Comparison of ENCODE assay signal across 23 cellular contexts in the genomic region with DNA sequence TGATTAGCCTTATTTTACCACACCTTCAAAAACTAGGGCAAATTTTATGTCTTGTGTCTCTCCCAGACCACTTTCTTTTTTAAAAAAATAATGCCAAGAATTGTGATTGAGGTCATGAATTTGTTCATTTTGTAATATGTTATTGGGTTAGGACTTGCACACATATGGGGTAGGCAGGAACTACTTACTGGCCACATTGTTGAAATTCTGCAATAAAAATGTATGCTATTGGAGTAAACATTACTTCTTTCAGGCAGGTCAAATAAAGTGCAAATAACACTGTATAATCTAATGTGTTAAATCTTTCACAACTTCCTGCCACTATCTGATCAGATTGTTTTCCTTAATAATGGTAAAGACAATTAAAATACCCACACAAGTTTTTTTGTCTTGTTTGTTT.
"Had no signal": no experiment of that assay in that cellular context is flagged by ENCODE, and none has a peak within 500 bp of the region (broad histone marks: within the 10 kb centered on the region; RNA-seq: fewer than 3 reads in every experiment).

No MANE protein-coding gene starts in this region.

- H3K4me1 Mint-ChIP-seq: activated B cell treated with CpG ODN at 0.5 μM for 24 hours; activated CD4-positive, alpha-beta T cell treated with anti-CD3 and anti-CD28 coated beads, Interleukin-2, amount 10 ng/mL, durations not matched to agents 24 days and 14 days; activated CD8-positive, alpha-beta memory T cell treated with anti-CD3 and anti-CD28 coated beads, Interleukin-2, amount 10 ng/mL, durations not matched to agents 7 days and 5 days; activated naive CD4-positive, alpha-beta T cell treated with anti-CD3 and anti-CD28 coated beads, Interleukin-2, amount 50 U/mL, for 24 hours; T-helper 17 cell had no signal

- H3K36me3 Mint-ChIP-seq: activated CD8-positive, alpha-beta memory T cell treated with anti-CD3 and anti-CD28 coated beads, Interleukin-2, amount 10 ng/mL, durations not matched to agents 7 days and 5 days; activated naive CD4-positive, alpha-beta T cell treated with anti-CD3 and anti-CD28 coated beads, Interleukin-2, amount 50 U/mL, for 24 hours had no signal

- ATAC-seq: activated CD8-positive, alpha-beta memory T cell treated with anti-CD3 and anti-CD28 coated beads, Interleukin-2, amount 10 ng/mL, durations not matched to agents 7 days and 5 days; T-helper 17 cell had no signal

- H3K27ac Mint-ChIP-seq: activated B cell treated with CpG ODN at 0.5 μM for 24 hours; activated CD4-positive, alpha-beta T cell treated with anti-CD3 and anti-CD28 coated beads, Interleukin-2, amount 10 ng/mL, durations not matched to agents 24 days and 14 days; activated CD8-positive, alpha-beta memory T cell treated with anti-CD3 and anti-CD28 coated beads, Interleukin-2, amount 10 ng/mL, durations not matched to agents 7 days and 5 days; activated naive CD4-positive, alpha-beta T cell treated with anti-CD3 and anti-CD28 coated beads, Interleukin-2, amount 50 U/mL, for 24 hours; activated T-cell treated with anti-CD3 and anti-CD28 coated beads, Interleukin-2, amount 50 U/mL, for 24 hours; activated T-helper 1 cell treated with anti-CD3 and anti-CD28 coated beads, Interleukin-12 subunit alpha, Interleukin-12 subunit beta, Interleukin-2, Interleukin-4 antibody, amounts not matched to agents 30 ng/mL and 10 ng/mL and 1 ng/mL, durations not matched to agents 14 hours and 24 hours and 36 hours; T-helper 17 cell had no signal

- DNase-seq: activated B cell treated with CpG ODN at 0.5 μM for 24 hours; activated CD4-positive, alpha-beta T cell treated with anti-CD3 and anti-CD28 coated beads for 1 hour; activated CD4-positive, alpha-beta T cell treated with anti-CD3 and anti-CD28 coated beads, Interleukin-2, amount 10 ng/mL, durations not matched to agents 24 days and 14 days; activated CD4-positive, alpha-beta T cell treated with anti-CD3 and anti-CD28 coated beads, Interleukin-2, amount 50 U/mL, for 48 hours; activated CD8-positive, alpha-beta memory T cell treated with anti-CD3 and anti-CD28 coated beads, Interleukin-2, amount 10 ng/mL, durations not matched to agents 7 days and 5 days; activated effector memory CD4-positive, alpha-beta T cell treated with Interleukin-2 at 50 U/mL for 16 hours; activated naive CD4-positive, alpha-beta T cell; activated T-cell treated with anti-CD3 and anti-CD28 coated beads, Interleukin-2, amount 50 U/mL, for 24 hours; amygdala; brain microvascular endothelial cell; Kasumi-1; KBM-7; NCI-H1105 treated with DMSO at 0.1 percent for 48 hours; NCI-H1436 treated with DMSO at 0.1 percent for 48 hours; NCI-H187; NCI-H2081 treated with DMSO at 0.1 percent for 48 hours; NCI-H446; NCI-H524; SIG-M5; T-helper 17 cell; T-helper 9 cell had no signal

- H3K27me3 Mint-ChIP-seq: activated B cell treated with CpG ODN at 0.5 μM for 24 hours; activated CD4-positive, alpha-beta T cell treated with anti-CD3 and anti-CD28 coated beads, Interleukin-2, amount 10 ng/mL, durations not matched to agents 24 days and 14 days; activated CD8-positive, alpha-beta memory T cell treated with anti-CD3 and anti-CD28 coated beads, Interleukin-2, amount 10 ng/mL, durations not matched to agents 7 days and 5 days; activated naive CD4-positive, alpha-beta T cell treated with anti-CD3 and anti-CD28 coated beads, Interleukin-2, amount 50 U/mL, for 24 hours; activated T-cell treated with anti-CD3 and anti-CD28 coated beads, Interleukin-2, amount 50 U/mL, for 24 hours; T-helper 17 cell had no signal

- H3K4me3 Mint-ChIP-seq: activated B cell treated with CpG ODN at 0.5 μM for 24 hours; activated CD4-positive, alpha-beta T cell treated with anti-CD3 and anti-CD28 coated beads, Interleukin-2, amount 10 ng/mL, durations not matched to agents 24 days and 14 days; activated CD8-positive, alpha-beta memory T cell treated with anti-CD3 and anti-CD28 coated beads, Interleukin-2, amount 10 ng/mL, durations not matched to agents 7 days and 5 days; activated naive CD4-positive, alpha-beta T cell treated with anti-CD3 and anti-CD28 coated beads, Interleukin-2, amount 50 U/mL, for 24 hours; activated T-cell treated with anti-CD3 and anti-CD28 coated beads, Interleukin-2, amount 50 U/mL, for 24 hours; activated T-helper 1 cell treated with anti-CD3 and anti-CD28 coated beads, Interleukin-12 subunit alpha, Interleukin-12 subunit beta, Interleukin-2, Interleukin-4 antibody, amounts not matched to agents 30 ng/mL and 10 ng/mL and 1 ng/mL, durations not matched to agents 14 hours and 24 hours and 36 hours; T-helper 17 cell had no signal
